ENCODE assay signal across 9 cellular contexts in genomic region chr12:77724367-77724957, GRCh38.
A peak's percentile ranks its signal among the peaks of the same experiment; 100 is the strongest.
DNase-seq lines count a peak whose midpoint lies in the region; ATAC-seq and TF ChIP-seq lines count a peak whose summit lies in the region.
"Had no signal": no experiment of that assay in that cellular context is flagged by ENCODE, and none has a peak within 500 bp of the region (broad histone marks: within the 10 kb centered on the region; RNA-seq: fewer than 3 reads in every experiment).

No MANE protein-coding gene starts in this region.

- H3K27ac Mint-ChIP-seq in brain: peak overlapping the region in 1 of 5 experiments; percentile 73
- H3K27ac Mint-ChIP-seq in activated CD4-positive, alpha-beta memory T cell treated with anti-CD3 and anti-CD28 coated beads for 36 hours: no peak overlapping the region

- H3K9me2 ChIP-seq in DOHH2 (replicated peaks; ENCODE audit: control insufficient read depth, low read length): no peaks in the 10 kb centered on the region

- H3F3A ChIP-seq in DOHH2 (ENCODE audit: control insufficient read depth, insufficient read depth): no peaks in the 10 kb centered on the region

- intact Hi-C loops in activated CD4-positive, alpha-beta memory T cell treated with anti-CD3 and anti-CD28 coated beads for 36 hours (cut with micrococcal nuclease): no loop called here

- peaks cover 0 to 1% (median under 1%) of the 10 kb centered on the region in 5 experiments for H3K9me3 Mint-ChIP-seq in brain
- peaks cover 13% of the 10 kb centered on the region for H3K9me3 Mint-ChIP-seq in activated CD4-positive, alpha-beta memory T cell treated with anti-CD3 and anti-CD28 coated beads for 36 hours

- no peaks in the 10 kb centered on the region for H3K9me3 ChIP-seq in DOHH2 (ENCODE audit: control insufficient read depth, insufficient read depth, low read length)
- H3K9me3 ChIP-seq: mucosa of descending colon had no signal

- H3K36me3 Mint-ChIP-seq in brain: no peaks in the 10 kb centered on the region
- H3K36me3 Mint-ChIP-seq in activated CD4-positive, alpha-beta memory T cell treated with anti-CD3 and anti-CD28 coated beads for 36 hours: no peaks in the 10 kb centered on the region

- TF ChIP-seq CTCF in DOHH2 (IDR thresholded peaks at IDR 0.05; ENCODE audit: low read depth, low read length, poor library complexity, severe bottlenecking) (peak; percentile 64), brain (conservative IDR thresholded peaks at IDR 0.05) (peak; percentile 83 to 85)

- no peaks in the 10 kb centered on the region for H4K20me1 ChIP-seq in DOHH2 (ENCODE audit: control insufficient read depth, insufficient read depth, low read depth, low read length)

- no peaks in the 10 kb centered on the region for H3K27me3 ChIP-seq in DOHH2 (ENCODE audit: control insufficient read depth, low read length)

- no peak overlapping the region for H3K4me2 ChIP-seq in DOHH2 (ENCODE audit: low read length)

- CTCF ChIA-PET in activated CD4-positive, alpha-beta memory T cell treated with anti-CD3 and anti-CD28 coated beads for 36 hours (lab: Charles Lee): no interaction called here

- peak; percentile 71 for ATAC-seq in HG02678 (IDR thresholded peaks at IDR 0.05; ENCODE audit: unreplicated experiment)
- ATAC-seq in left lobe of liver: peak; percentile 84
- ATAC-seq: mucosa of descending colon had no signal

- POLR2A ChIA-PET in activated CD4-positive, alpha-beta memory T cell treated with anti-CD3 and anti-CD28 coated beads for 36 hours (lab: Charles Lee): no interaction called here

- H3K27me3 Mint-ChIP-seq in brain: no peaks in the 10 kb centered on the region
- no peaks in the 10 kb centered on the region for H3K27me3 Mint-ChIP-seq in activated CD4-positive, alpha-beta memory T cell treated with anti-CD3 and anti-CD28 coated beads for 36 hours

- H3K4me1 Mint-ChIP-seq in brain: peaks cover 31% of the 10 kb centered on the region
- no peaks in the 10 kb centered on the region for H3K4me1 Mint-ChIP-seq in activated CD4-positive, alpha-beta memory T cell treated with anti-CD3 and anti-CD28 coated beads for 36 hours (ENCODE audit: low read depth)

- no peak overlapping the region for H3K27ac ChIP-seq in DOHH2 (ENCODE audit: low read depth, low read length)

- no peaks in the 10 kb centered on the region for H3K36me3 ChIP-seq in DOHH2 (ENCODE audit: control insufficient read depth, low read length)

- peaks cover 5% of the 10 kb centered on the region; the same call in 1 of the 2 replicates for H3K4me1 ChIP-seq in DOHH2 (ENCODE audit: control insufficient read depth, low read length)

- DNase-seq in NCI-H2196 treated with DMSO at 0.1 percent for 48 hours (lab: John Stamatoyannopoulos, UW; ENCODE audit: unreplicated experiment) (peak; percentile 45), left lobe of liver (ENCODE audit: low spot score) (no peak), NCI-H1048 (lab: John Stamatoyannopoulos, UW) (no peak), middle frontal gyrus (ENCODE audit: extremely low spot score, low spot score) (no peak)
- DNase-seq in activated CD4-positive, alpha-beta memory T cell treated with anti-CD3 and anti-CD28 coated beads for 36 hours: no peak

- no peak overlapping the region for H3K4me3 Mint-ChIP-seq in brain
- H3K4me3 Mint-ChIP-seq in activated CD4-positive, alpha-beta memory T cell treated with anti-CD3 and anti-CD28 coated beads for 36 hours: no peak overlapping the region

- H3K79me2 ChIP-seq in DOHH2 (ENCODE audit: control insufficient read depth, low read length): no peaks in the 10 kb centered on the region

- H3K4me3 ChIP-seq in DOHH2 (ENCODE audit: low read length): no peak overlapping the region
- H3K4me3 ChIP-seq: mucosa of descending colon had no signal
